In genomic region chr1:42318601-42319000, GRCh38 we compare ENCODE assay signal across 21 cellular contexts. TPM values are rescaled to one million over a fixed set of nuclear protein-coding genes. Genes with fewer than 3 reads are reported as not detected.
DNase-seq lines count a peak whose midpoint lies in the region; ATAC-seq and TF ChIP-seq lines count a peak whose summit lies in the region.
"Had no signal": no experiment of that assay in that cellular context is flagged by ENCODE, and none has a peak within 500 bp of the region (broad histone marks: within the 10 kb centered on the region; RNA-seq: fewer than 3 reads in every experiment).

No MANE protein-coding gene starts in this region.

- no peak for ATAC-seq in activated CD4-positive, alpha-beta T cell treated with anti-CD3 and anti-CD28 coated beads for 36 hours
- no peak for ATAC-seq in stimulated activated naive CD8-positive, alpha-beta T cell treated with anti-CD3 and anti-CD28 coated beads, Interleukin-15, Interleukin-2, amounts not matched to agents 100 U/mL and 50 U/mL, for 24 hours
- ATAC-seq: left colon, SK-N-SH treated with all-trans-retinoic acid at 6 μM for 48 hours had no signal

- no peaks in the 10 kb centered on the region for H3K27me3 ChIP-seq in tibial artery

- intact Hi-C loops in activated CD4-positive, alpha-beta T cell treated with anti-CD3 and anti-CD28 coated beads for 36 hours (cut with DNase I, micrococcal nuclease) = no loop called here
- intact Hi-C loops in tibial artery (cut with DNase I; ENCODE audit: low total_unique reads) = no loop called here

- DNase-seq in activated CD4-positive, alpha-beta T cell treated with anti-CD3 and anti-CD28 coated beads for 36 hours = no peak
- no peak for DNase-seq in activated CD4-positive, alpha-beta T cell treated with anti-CD3 and anti-CD28 coated beads, Interleukin-2, amount 50 U/mL, for 48 hours
- DNase-seq in stimulated activated naive CD8-positive, alpha-beta T cell treated with anti-CD3 and anti-CD28 coated beads, Interleukin-15, Interleukin-2, amounts not matched to agents 100 U/mL and 50 U/mL, for 24 hours = no peak
- no peak for DNase-seq in immature natural killer cell
- DNase-seq in tibial artery = no peak
- DNase-seq in activated gamma-delta T cell treated with Interleukin-2 at 50 U/mL for 16 hours = no peak
- DNase-seq in NCI-H2171 (lab: John Stamatoyannopoulos, UW) = no peak
- DNase-seq: activated CD4-positive, alpha-beta T cell treated with anti-CD3 and anti-CD28 coated beads, Interleukin-2, amount 10 ng/mL, durations not matched to agents 7 days and 5 days; GDM1; left colon; NCI-H1105; NCI-H2081; NCI-H446; nephron progenitor cell; OCI-M1 had no signal

- no peak for TF ChIP-seq CTCF in tibial artery (IDR thresholded peaks at IDR 0.05)

- no peaks in the 10 kb centered on the region for H3K9me3 Mint-ChIP-seq in activated CD4-positive, alpha-beta T cell treated with anti-CD3 and anti-CD28 coated beads for 36 hours (ENCODE audit: low read depth)
- no peaks in the 10 kb centered on the region for H3K9me3 Mint-ChIP-seq in stimulated activated naive CD8-positive, alpha-beta T cell treated with anti-CD3 and anti-CD28 coated beads, Interleukin-15, Interleukin-2, amounts not matched to agents 100 ng/mL and 50 ng/mL, for 24 hours
- no peaks in the 10 kb centered on the region for H3K9me3 Mint-ChIP-seq in immature natural killer cell
- H3K9me3 Mint-ChIP-seq: activated CD4-positive, alpha-beta T cell treated with anti-CD3 and anti-CD28 coated beads, Interleukin-2, amount 10 ng/mL, durations not matched to agents 7 days and 5 days; central memory CD8-positive, alpha-beta T cell; IgD-negative memory B cell; mesothelial cell of epicardium; nephron progenitor cell had no signal

- H3K27ac ChIP-seq in tibial artery = peak overlapping the region; percentile 15 to 32
- H3K27ac ChIP-seq: 22Rv1 had no signal

- H3K9me3 ChIP-seq in tibial artery = no peaks in the 10 kb centered on the region

- H3K4me1 ChIP-seq in tibial artery = peaks cover 0 to 86% (median 43%) of the 10 kb centered on the region in 4 donors

- H3K4me3 Mint-ChIP-seq in activated CD4-positive, alpha-beta T cell treated with anti-CD3 and anti-CD28 coated beads for 36 hours = no peak overlapping the region
- no peak overlapping the region for H3K4me3 Mint-ChIP-seq in stimulated activated naive CD8-positive, alpha-beta T cell treated with anti-CD3 and anti-CD28 coated beads, Interleukin-15, Interleukin-2, amounts not matched to agents 100 ng/mL and 50 ng/mL, for 24 hours
- peak overlapping the region in 4 of 5 donors; percentile 76 to 89 (median 79) for H3K4me3 Mint-ChIP-seq in immature natural killer cell
- H3K4me3 Mint-ChIP-seq: central memory CD8-positive, alpha-beta T cell; mesothelial cell of epicardium; nephron progenitor cell had no signal

- H3K36me3 Mint-ChIP-seq in activated CD4-positive, alpha-beta T cell treated with anti-CD3 and anti-CD28 coated beads for 36 hours (ENCODE audit: low read depth) = peaks cover 12% of the 10 kb centered on the region
- H3K36me3 Mint-ChIP-seq in stimulated activated naive CD8-positive, alpha-beta T cell treated with anti-CD3 and anti-CD28 coated beads, Interleukin-15, Interleukin-2, amounts not matched to agents 100 ng/mL and 50 ng/mL, for 24 hours (ENCODE audit: low read depth) = peaks cover 33% of the 10 kb centered on the region
- H3K36me3 Mint-ChIP-seq in immature natural killer cell = peaks cover 0 to 3% (median 0%) of the 10 kb centered on the region in 3 donors
- H3K36me3 Mint-ChIP-seq: mesothelial cell of epicardium had no signal

- CTCF ChIA-PET in activated CD4-positive, alpha-beta T cell treated with anti-CD3 and anti-CD28 coated beads for 36 hours (lab: Charles Lee) = no interaction called here

- H3K4me3 ChIP-seq in tibial artery = no peak overlapping the region

- H3K36me3 ChIP-seq in tibial artery = no peaks in the 10 kb centered on the region

- POLR2A ChIA-PET in activated CD4-positive, alpha-beta T cell treated with anti-CD3 and anti-CD28 coated beads for 36 hours (lab: Charles Lee) = no interaction called here

- no peaks in the 10 kb centered on the region for H3K27me3 Mint-ChIP-seq in activated CD4-positive, alpha-beta T cell treated with anti-CD3 and anti-CD28 coated beads for 36 hours
- H3K27me3 Mint-ChIP-seq in stimulated activated naive CD8-positive, alpha-beta T cell treated with anti-CD3 and anti-CD28 coated beads, Interleukin-15, Interleukin-2, amounts not matched to agents 100 ng/mL and 50 ng/mL, for 24 hours = no peaks in the 10 kb centered on the region
- peaks cover 0 to 7% (median 0%) of the 10 kb centered on the region in 3 donors for H3K27me3 Mint-ChIP-seq in immature natural killer cell (ENCODE audit: low read depth in 3 of 3)
- H3K27me3 Mint-ChIP-seq: activated CD4-positive, alpha-beta T cell treated with anti-CD3 and anti-CD28 coated beads, Interleukin-2, amount 10 ng/mL, durations not matched to agents 7 days and 5 days; central memory CD8-positive, alpha-beta T cell; IgD-negative memory B cell had no signal

- H3K27ac Mint-ChIP-seq in activated CD4-positive, alpha-beta T cell treated with anti-CD3 and anti-CD28 coated beads for 36 hours = peak overlapping the region; percentile 93
- peak overlapping the region; percentile 34 for H3K27ac Mint-ChIP-seq in stimulated activated naive CD8-positive, alpha-beta T cell treated with anti-CD3 and anti-CD28 coated beads, Interleukin-15, Interleukin-2, amounts not matched to agents 100 ng/mL and 50 ng/mL, for 24 hours
- peak overlapping the region; percentile 40 to 92 (median 90) for H3K27ac Mint-ChIP-seq in immature natural killer cell
- H3K27ac Mint-ChIP-seq: nephron progenitor cell had no signal

- H3K4me1 Mint-ChIP-seq in activated CD4-positive, alpha-beta T cell treated with anti-CD3 and anti-CD28 coated beads for 36 hours = peaks cover 94% of the 10 kb centered on the region
- peaks cover 99% of the 10 kb centered on the region for H3K4me1 Mint-ChIP-seq in stimulated activated naive CD8-positive, alpha-beta T cell treated with anti-CD3 and anti-CD28 coated beads, Interleukin-15, Interleukin-2, amounts not matched to agents 100 ng/mL and 50 ng/mL, for 24 hours (ENCODE audit: low read depth)
- H3K4me1 Mint-ChIP-seq in immature natural killer cell = peaks cover 82 to 100% of the 10 kb centered on the region in 2 donors

RNA-seq across cellular contexts. Expression of gene FOXJ3, which starts 16.4 kb away (rescaled TPM):
- total RNA-seq in activated CD4-positive, alpha-beta T cell treated with anti-CD3 and anti-CD28 coated beads for 36 hours = 10 to 100 TPM; 44.1 to 54.0 TPM
- 10 to 100 TPM; 16.3 to 32.3 (median 24.5) TPM for polyA plus RNA-seq in immature natural killer cell

Comparison
In these comparisons a context has a peak if more than half of its experiments do, and no peak if none do; other contexts are left out.
1. H3K27ac Mint-ChIP-seq: peak in every context shown above with its lines; median percentile 93 in activated CD4-positive, alpha-beta T cell treated with anti-CD3 and anti-CD28 coated beads for 36 hours; 90 in immature natural killer cell; 34 in stimulated activated naive CD8-positive, alpha-beta T cell treated with anti-CD3 and anti-CD28 coated beads, Interleukin-15, Interleukin-2, amounts not matched to agents 100 ng/mL and 50 ng/mL, for 24 hours.
2. H3K4me3 Mint-ChIP-seq: peak in immature natural killer cell (4 of 5); none in activated CD4-positive, alpha-beta T cell treated with anti-CD3 and anti-CD28 coated beads for 36 hours (single experiment) and stimulated activated naive CD8-positive, alpha-beta T cell treated with anti-CD3 and anti-CD28 coated beads, Interleukin-15, Interleukin-2, amounts not matched to agents 100 ng/mL and 50 ng/mL, for 24 hours (single experiment).